Comparison of ENCODE assay signal across 15 cellular contexts in genomic region chr16:16028311-16028999, GRCh38.
DNase-seq lines count a peak whose midpoint lies in the region; ATAC-seq and TF ChIP-seq lines count a peak whose summit lies in the region.
"Had no signal": no experiment of that assay in that cellular context is flagged by ENCODE, and none has a peak within 500 bp of the region (broad histone marks: within the 10 kb centered on the region; RNA-seq: fewer than 3 reads in every experiment).

No MANE protein-coding gene starts in this region.

- H3K4me1 ChIP-seq in H9 (ENCODE audit: insufficient read depth, low read length): no peaks in the 10 kb centered on the region
- H3K4me1 ChIP-seq in lower lobe of right lung: peaks cover 54% of the 10 kb centered on the region
- H3K4me1 ChIP-seq in stomach smooth muscle (ENCODE audit: control insufficient read depth, insufficient read depth, low read length): peaks cover 21% of the 10 kb centered on the region
- H3K4me1 ChIP-seq: foreskin keratinocyte had no signal

- no peaks in the 10 kb centered on the region for H3K23me2 ChIP-seq in H9 (ENCODE audit: insufficient read length, low read depth, low read length, poor library complexity, severe bottlenecking)

- H3K4me1 Mint-ChIP-seq in H9: peaks cover 10 to 15% of the 10 kb centered on the region in 2 experiments
- peaks cover 41% of the 10 kb centered on the region for H3K4me1 Mint-ChIP-seq in T-helper 17 cell
- H3K4me1 Mint-ChIP-seq in glutamatergic neuron (ENCODE audit: low read depth, unreplicated experiment): no peaks in the 10 kb centered on the region

- H4K5ac ChIP-seq in H9 (ENCODE audit: insufficient read length, low read depth, low read length): no peak overlapping the region

- H4K20me1 ChIP-seq in H9 (ENCODE audit: control insufficient read depth, insufficient read depth, insufficient read length): no peaks in the 10 kb centered on the region

- H4K8ac ChIP-seq in H9 (replicated peaks; ENCODE audit: insufficient read length, low read depth, low read length): no peak overlapping the region

- H3K18ac ChIP-seq in H9 (ENCODE audit: insufficient read length, low read depth, low read length): no peak overlapping the region

- H3K56ac ChIP-seq in H9 (ENCODE audit: insufficient read length, low read depth, low read length): no peak overlapping the region

- H3K27me3 Mint-ChIP-seq in H9 (ENCODE audit: low read depth) (no peaks in the 10 kb centered on the region), T-helper 17 cell (no peaks in the 10 kb centered on the region), glutamatergic neuron (ENCODE audit: unreplicated experiment) (no peaks in the 10 kb centered on the region)
- H3K27me3 Mint-ChIP-seq: activated CD4-positive, alpha-beta memory T cell treated with anti-CD3 and anti-CD28 coated beads, Interleukin-2, amount 10 ng/mL, durations not matched to agents 7 days and 5 days had no signal

- intact Hi-C loops in lower lobe of right lung (cut with DNase I): no loop called here

- H2BK120ac ChIP-seq in H9 (ENCODE audit: low read depth, low read length, poor library complexity, severe bottlenecking): no peak overlapping the region

- no peak overlapping the region for H3K4me3 ChIP-seq in lower lobe of right lung
- H3K4me3 ChIP-seq in stomach smooth muscle (ENCODE audit: low read length in 2 of 2): no peak overlapping the region
- H3K4me3 ChIP-seq: body of pancreas, testis had no signal

- H3K27me3 ChIP-seq in H9 (ENCODE audit: insufficient read depth, low read length): no peaks in the 10 kb centered on the region
- no peaks in the 10 kb centered on the region for H3K27me3 ChIP-seq in lower lobe of right lung (ENCODE audit: low read depth)
- no peaks in the 10 kb centered on the region for H3K27me3 ChIP-seq in stomach smooth muscle (ENCODE audit: control insufficient read depth in 1 of 2, insufficient read depth in 2 of 2, low read length in 2 of 2)
- H3K27me3 ChIP-seq: body of pancreas, foreskin keratinocyte, testis had no signal

- H3K4me3 Mint-ChIP-seq in H9 (no peak overlapping the region), T-helper 17 cell (no peak overlapping the region), glutamatergic neuron (ENCODE audit: unreplicated experiment) (no peak overlapping the region)
- H3K4me3 Mint-ChIP-seq: activated CD4-positive, alpha-beta memory T cell treated with anti-CD3 and anti-CD28 coated beads, Interleukin-2, amount 10 ng/mL, durations not matched to agents 7 days and 5 days had no signal

- ATAC-seq in T-helper 17 cell (no peak), lower lobe of right lung (no peak), GM21576 (IDR thresholded peaks at IDR 0.05; ENCODE audit: unreplicated experiment) (no peak)
- ATAC-seq: body of pancreas, foreskin keratinocyte had no signal

- no peak overlapping the region for H2BK12ac ChIP-seq in H9 (ENCODE audit: insufficient read length, low read depth, low read length)

- H2BK15ac ChIP-seq in H9 (ENCODE audit: low read depth, low read length): no peak overlapping the region

- no peak overlapping the region for H3K4ac ChIP-seq in H9 (ENCODE audit: low read depth, low read length)

- H3K4me2 ChIP-seq in H9 (ENCODE audit: insufficient read depth, insufficient read length, low read length): no peak overlapping the region

- no peak overlapping the region for H2BK20ac ChIP-seq in H9 (ENCODE audit: low read depth, low read length, poor library complexity, severe bottlenecking)

- peaks cover 5% of the 10 kb centered on the region for H3K36me3 ChIP-seq in lower lobe of right lung
- H3K36me3 ChIP-seq in stomach smooth muscle (ENCODE audit: control insufficient read depth in 2 of 2, insufficient read depth in 2 of 2, low read length in 2 of 2): peaks cover 10 to 13% of the 10 kb centered on the region in 2 donors

- no peak overlapping the region for H4K91ac ChIP-seq in H9 (ENCODE audit: insufficient read length, low read depth, low read length)

- in situ Hi-C loops in KBM-7 (cut with MboI; ENCODE audit: low pct_unique_long_range_greater_than_20kb, low sequenced_read_pairs): no loop called here

- no CpG with 5 or more reads among the region's 19 CpGs for WGBS in H9 (ENCODE audit: extremely low coverage, insufficient read length, low lambda C conversion rate)

- no peaks in the 10 kb centered on the region for H3K79me1 ChIP-seq in H9 (ENCODE audit: insufficient read depth, low read depth, low read length, poor library complexity, severe bottlenecking)

- no peak overlapping the region for H2AFZ ChIP-seq in H9 (ENCODE audit: low read length)

- DNase-seq in H9 (no peak), T-helper 17 cell (no peak), lower lobe of right lung (no peak), glutamatergic neuron (no peak), KBM-7 (no peak), occipital lobe (lab: John Stamatoyannopoulos, UW) (no peak)
- DNase-seq: activated CD4-positive, alpha-beta memory T cell treated with anti-CD3 and anti-CD28 coated beads, Interleukin-2, amount 10 ng/mL, durations not matched to agents 7 days and 5 days; activated gamma-delta T cell treated with Interleukin-2 at 50 U/mL for 16 hours; body of pancreas; effector CD4-positive, alpha-beta T cell; foreskin keratinocyte; MV-4-11; testis had no signal

- no peaks in the 10 kb centered on the region for H3K79me2 ChIP-seq in H9 (ENCODE audit: insufficient read depth, low read length)

- H3K27ac ChIP-seq in H9 (ENCODE audit: insufficient read length, low read depth, low read length) (no peak overlapping the region), lower lobe of right lung (peak overlapping the region; percentile 67), stomach smooth muscle (ENCODE audit: low read length) (peak overlapping the region; percentile 18)
- H3K27ac ChIP-seq: foreskin keratinocyte, testis had no signal

- H2AK5ac ChIP-seq in H9 (ENCODE audit: insufficient read length, low read length): no peak overlapping the region

- TF ChIP-seq CTCF in H9 (conservative IDR thresholded peaks at IDR 0.05) (no peak), lower lobe of right lung (IDR thresholded peaks at IDR 0.05) (no peak), glutamatergic neuron (IDR thresholded peaks at IDR 0.05; ENCODE audit: partially characterized antibody, unreplicated experiment) (no peak)

- H2BK5ac ChIP-seq in H9 (ENCODE audit: insufficient read length, low read length): no peak overlapping the region

- H3K9ac ChIP-seq in H9 (ENCODE audit: extremely low read depth, insufficient read length, low read length) (no peak overlapping the region), stomach smooth muscle (ENCODE audit: low read length in 2 of 2) (no peak overlapping the region)

- H3K14ac ChIP-seq in H9 (ENCODE audit: insufficient read depth, low read length): no peak overlapping the region

- H3K9me3 Mint-ChIP-seq in H9: no peaks in the 10 kb centered on the region; a peak in 1 of 5 replicates
- no peaks in the 10 kb centered on the region for H3K9me3 Mint-ChIP-seq in glutamatergic neuron (ENCODE audit: unreplicated experiment)
- H3K9me3 Mint-ChIP-seq: activated CD4-positive, alpha-beta memory T cell treated with anti-CD3 and anti-CD28 coated beads, Interleukin-2, amount 10 ng/mL, durations not matched to agents 7 days and 5 days had no signal

- H3K23ac ChIP-seq in H9 (ENCODE audit: insufficient read length, low read depth, low read length): no peak overlapping the region

- no peak overlapping the region for H3T11ph ChIP-seq in H9 (ENCODE audit: low read length)

- no peaks in the 10 kb centered on the region for H3K9me3 ChIP-seq in H9 (ENCODE audit: control insufficient read depth, low read depth, low read length)
- no peaks in the 10 kb centered on the region for H3K9me3 ChIP-seq in T-helper 17 cell (ENCODE audit: control insufficient read depth, low read length, poor library complexity, severe bottlenecking)
- no peaks in the 10 kb centered on the region for H3K9me3 ChIP-seq in lower lobe of right lung
- no peaks in the 10 kb centered on the region for H3K9me3 ChIP-seq in stomach smooth muscle (ENCODE audit: control insufficient read depth in 2 of 2, low read length in 2 of 2)
- H3K9me3 ChIP-seq: body of pancreas, testis had no signal

- peak overlapping the region in 2 of 3 experiments; percentile 36 to 75; a peak in 3 of 7 replicates for H3K27ac Mint-ChIP-seq in H9
- peak overlapping the region; percentile 98 for H3K27ac Mint-ChIP-seq in T-helper 17 cell
- no peak overlapping the region for H3K27ac Mint-ChIP-seq in glutamatergic neuron (ENCODE audit: unreplicated experiment)
- H3K27ac Mint-ChIP-seq: activated CD4-positive, alpha-beta memory T cell treated with anti-CD3 and anti-CD28 coated beads, Interleukin-2, amount 10 ng/mL, durations not matched to agents 7 days and 5 days had no signal

- peaks cover 2 to 26% (median 19%) of the 10 kb centered on the region in 3 experiments; a peak in 6 of 7 replicates for H3K36me3 Mint-ChIP-seq in H9 (ENCODE audit: insufficient read depth in 1 of 3, low read depth in 3 of 3)
- H3K36me3 Mint-ChIP-seq in T-helper 17 cell (ENCODE audit: low read depth): no peaks in the 10 kb centered on the region
- peaks cover 4% of the 10 kb centered on the region for H3K36me3 Mint-ChIP-seq in glutamatergic neuron (ENCODE audit: unreplicated experiment)
